Comparison of ENCODE assay signal across 1 cellular context in the genomic region with DNA sequence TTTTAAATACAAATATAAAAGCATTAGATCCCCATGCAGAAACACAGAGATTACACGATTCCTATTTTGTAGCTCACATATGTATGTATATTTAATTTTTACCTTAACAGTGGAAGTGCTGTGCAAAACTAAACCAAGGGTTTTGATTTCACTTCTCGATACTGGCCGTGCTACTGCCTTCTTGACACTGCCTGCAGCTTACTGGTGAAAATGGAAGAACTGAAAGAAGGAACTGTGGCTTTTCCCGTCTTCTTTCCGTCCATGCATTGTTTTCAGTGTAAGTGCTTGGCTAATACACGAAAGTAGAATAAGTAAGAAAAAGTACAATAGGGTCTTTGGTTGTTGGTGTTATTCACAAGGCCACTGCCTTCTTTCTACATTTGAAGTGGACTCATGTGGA.
TF ChIP-seq lines count a peak whose summit lies in the region.

No MANE protein-coding gene starts in this region.

TF ChIP-seq in GM12878, 131 proteins besides CTCF, POLR2A, EP300 and RAD21:
- TF ChIP-seq SPI1 (IDR thresholded peaks at IDR 0.05; ENCODE audit: borderline replicate concordance, insufficient read depth, low read depth, low read length) (peak; percentile 41; the same call in 1 of the 2 replicates), IKZF2 (IDR thresholded peaks at IDR 0.05) (peak; percentile 27 to 45; a peak in 2 of 4 replicates), CBX5 (IDR thresholded peaks at IDR 0.05; ENCODE audit: low read depth) (no peak)
